1 cellular context compared by ENCODE assay signal in the genomic region with DNA sequence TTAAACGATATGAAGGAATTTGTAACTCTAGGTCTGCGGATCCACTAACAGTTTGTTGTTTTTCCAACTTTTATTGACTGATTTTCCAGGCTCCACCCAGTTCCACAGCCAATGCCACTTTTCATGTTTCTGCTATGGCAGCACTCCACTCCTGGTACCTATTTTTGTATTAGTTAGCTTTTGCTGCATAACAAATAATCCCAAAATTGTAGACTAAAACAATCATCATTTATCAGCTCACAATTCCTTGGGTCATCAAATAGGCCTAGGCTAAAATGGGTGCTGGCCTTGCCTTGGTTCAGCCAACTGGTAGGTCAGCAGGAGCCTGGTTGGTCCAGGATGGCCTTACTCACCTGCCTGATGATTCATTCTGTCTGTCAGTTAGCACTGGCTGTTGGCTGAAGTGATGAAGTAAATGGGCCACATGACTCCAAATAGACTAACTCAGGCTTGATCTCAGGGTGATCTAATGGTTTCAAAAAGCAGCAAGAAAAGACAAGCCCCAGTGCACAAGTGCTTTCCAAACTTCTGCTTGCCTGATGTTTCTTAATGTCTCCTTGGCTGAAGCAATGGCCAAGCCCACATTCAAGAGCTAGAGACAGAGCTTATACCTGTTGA.
TF ChIP-seq lines count a peak whose summit lies in the region.

No MANE protein-coding gene starts in this region.

TF ChIP-seq in liver, 16 proteins besides CTCF, POLR2A, EP300 and RAD21 (continued from another document):
- TF ChIP-seq ATF3 (IDR thresholded peaks at IDR 0.05): no peak
- no peak for TF ChIP-seq HNF4G (IDR thresholded peaks at IDR 0.05)
- TF ChIP-seq JUND (IDR thresholded peaks at IDR 0.05): no peak
- no peak for TF ChIP-seq HNF4A (conservative IDR thresholded peaks at IDR 0.05)
- TF ChIP-seq RXRA (IDR thresholded peaks at IDR 0.05): no peak
- no peak for TF ChIP-seq YY1 (IDR thresholded peaks at IDR 0.05)
- TF ChIP-seq SP1 (IDR thresholded peaks at IDR 0.05): no peak
- no peak for TF ChIP-seq FOXA1 (IDR thresholded peaks at IDR 0.05)
- TF ChIP-seq ZBTB33 (IDR thresholded peaks at IDR 0.05): no peak
- TF ChIP-seq GABPA (IDR thresholded peaks at IDR 0.05 in 1 of 2, conservative IDR thresholded peaks at IDR 0.05 in 1 of 2): no peak
- TF ChIP-seq REST (IDR thresholded peaks at IDR 0.05): no peak
- no peak for TF ChIP-seq EGR1 (IDR thresholded peaks at IDR 0.05; ENCODE audit: low read depth in 2 of 2)
- TF ChIP-seq TAF1 (conservative IDR thresholded peaks at IDR 0.05): no peak
- no peak for TF ChIP-seq NR2F2 (IDR thresholded peaks at IDR 0.05)
